8 cellular contexts compared by ENCODE assay signal in genomic region chr20:53622247-53623114, GRCh38. TPM values are rescaled to one million over a fixed set of nuclear protein-coding genes. Genes with fewer than 3 reads are reported as not detected.
A peak's percentile ranks its signal among the peaks of the same experiment; 100 is the strongest.
DNase-seq lines count a peak whose midpoint lies in the region; ATAC-seq, FAIRE-seq and TF ChIP-seq lines count a peak whose summit lies in the region.

No MANE protein-coding gene starts in this region.

- TF ChIP-seq CTCF in GM23338 (conservative IDR thresholded peaks at IDR 0.05; ENCODE audit: low read depth in 2 of 2) (no peak), Panc1 (IDR thresholded peaks at IDR 0.05) (no peak), H1 (IDR thresholded peaks at IDR 0.05; ENCODE audit: control extremely low read depth in 1 of 3, insufficient read depth in 1 of 3, low read depth in 1 of 3, low read length in 3 of 3) (no peak)

- H4K91ac ChIP-seq in H1 (replicated peaks; ENCODE audit: insufficient read length, low read length): peak overlapping the region; percentile 42

- no peak overlapping the region for H2BK15ac ChIP-seq in H1 (ENCODE audit: low read length)

- H2BK120ac ChIP-seq in H1 (replicated peaks; ENCODE audit: low read depth, low read length): no peak overlapping the region

- H3K4ac ChIP-seq in H1 (replicated peaks; ENCODE audit: insufficient read length, low read depth, low read length): no peak overlapping the region

- no peak for TF ChIP-seq EP300 in H1 (IDR thresholded peaks at IDR 0.05; ENCODE audit: borderline replicate concordance in 1 of 2, low read depth in 2 of 2, low read length in 2 of 2)

- H3K9me3 ChIP-seq in Panc1 (ENCODE audit: control insufficient read depth, insufficient read depth, low read depth, low read length): no peaks in the 10 kb centered on the region
- no peaks in the 10 kb centered on the region for H3K9me3 ChIP-seq in H1 (ENCODE audit: insufficient read depth in 2 of 2, low read depth in 1 of 2, low read length in 1 of 2)
- no peaks in the 10 kb centered on the region for H3K9me3 ChIP-seq in neuron (ENCODE audit: low read length)

- H2BK5ac ChIP-seq in H1 (ENCODE audit: low read depth, low read length): no peak overlapping the region

- FAIRE-seq in H1 (lab: Jason Lieb, UNC): no peak

- H3K27ac ChIP-seq in GM23338 (ENCODE audit: low read depth): peak overlapping the region; percentile 87
- peak overlapping the region; percentile 100 for H3K27ac ChIP-seq in Panc1 (ENCODE audit: low read length)
- H3K27ac ChIP-seq in H1 (ENCODE audit: low read depth, low read length): peak overlapping the region; percentile 1; the same call in 1 of the 2 replicates

- no peak for TF ChIP-seq POLR2A in H1 (IDR thresholded peaks at IDR 0.05; ENCODE audit: control extremely low read depth in 1 of 2, low read depth in 2 of 2, low read length in 2 of 2)

- no peaks in the 10 kb centered on the region for H3K79me1 ChIP-seq in H1 (ENCODE audit: low read depth, low read length)

- no peaks in the 10 kb centered on the region for H3K9me3 Mint-ChIP-seq in GM23338

- no peaks in the 10 kb centered on the region for H3K36me3 Mint-ChIP-seq in GM23338 (ENCODE audit: low read depth)

- no peak overlapping the region for H4K8ac ChIP-seq in H1 (ENCODE audit: extremely low read depth, insufficient read depth, low read length)

- H4K5ac ChIP-seq in H1 (ENCODE audit: insufficient read length, low read depth, low read length): no peak overlapping the region

- DNase-seq in GM23338 (ENCODE audit: low spot score) (peak; percentile 17), Panc1 (ENCODE audit: low read depth, low spot score) (no peak), H1 (ENCODE audit: low read depth in 1 of 2, low spot score in 2 of 2) (no peak)

- H3K23me2 ChIP-seq in H1 (ENCODE audit: low read depth, low read length): no peaks in the 10 kb centered on the region

- in situ Hi-C loops in Panc1 (cut with HindIII; ENCODE audit: low pct_unique_long_range_greater_than_20kb, low sequenced_read_pairs): no loop called here

- no peaks in the 10 kb centered on the region for H3K27me3 ChIP-seq in GM23338 (ENCODE audit: insufficient read depth)
- H3K27me3 ChIP-seq in Panc1 (ENCODE audit: control insufficient read depth, insufficient read depth, low read length): no peaks in the 10 kb centered on the region
- no peaks in the 10 kb centered on the region for H3K27me3 ChIP-seq in H1 (replicated peaks in 1 of 4; ENCODE audit: control insufficient read depth in 3 of 4, extremely low read depth in 1 of 4, insufficient read depth in 3 of 4, low read length in 3 of 4)
- H3K27me3 ChIP-seq in neuron (ENCODE audit: insufficient read depth, low read length): no peaks in the 10 kb centered on the region

- peak overlapping the region; percentile 58; the same call in 2 of the 3 replicates for H3K4me3 Mint-ChIP-seq in GM23338

- H3K36me3 ChIP-seq in GM23338 (ENCODE audit: insufficient read depth) (no peaks in the 10 kb centered on the region), Panc1 (ENCODE audit: control insufficient read depth, insufficient read depth, low read length) (no peaks in the 10 kb centered on the region), H1 (ENCODE audit: control insufficient read depth in 2 of 4, insufficient read depth in 4 of 4, low read length in 3 of 4) (no peaks in the 10 kb centered on the region), neuron (ENCODE audit: insufficient read depth, low read length) (no peaks in the 10 kb centered on the region)

- H3K23ac ChIP-seq in H1 (ENCODE audit: insufficient read length): no peak overlapping the region

- 72% methylated on average over 7 of the region's 7 CpGs; no CpG with 5 or more reads in 1 of the 2 experiments for WGBS in H1 (ENCODE audit: extremely low coverage in 1 of 2, insufficient coverage in 1 of 2, insufficient read length in 1 of 2, insufficient replicate concordance in 2 of 2, low coverage in 1 of 2, low lambda C conversion rate in 2 of 2, missing lambda C conversion rate in 1 of 2), 2 experiments

- CTCF ChIA-PET in Panc1 (lab: Charles Lee): interaction anchor here (0.5 to 1.0 kb wide), 3 partner anchors 18 to 317 kb away, joined by 3 to 5 read pairs (median 3); no protein-coding TSS in a partner anchor
- CTCF ChIA-PET in H1 (lab: Charles Lee; ENCODE audit: partially characterized antibody): interaction anchor here (0.6 to 2.1 kb wide), 10 partner anchors 10 to 317 kb away, joined by 3 to 8 read pairs (median 4); no protein-coding TSS in a partner anchor

- no peaks in the 10 kb centered on the region for H4K20me1 ChIP-seq in GM23338 (replicated peaks; ENCODE audit: insufficient read depth)
- no peaks in the 10 kb centered on the region for H4K20me1 ChIP-seq in H1 (replicated peaks in 1 of 2; ENCODE audit: control insufficient read depth in 1 of 2, insufficient read depth in 2 of 2, low read length in 2 of 2)

- no peak overlapping the region for H3K14ac ChIP-seq in H1 (ENCODE audit: insufficient read length)

- BruUV-seq in Panc1 (replicated peaks; lab: Mats Ljungman, UMichigan): TSS peak; percentile 97

- H3K4me3 ChIP-seq in GM23338 (no peak overlapping the region), Panc1 (ENCODE audit: low read depth in 2 of 2, low read length in 2 of 2) (no peak overlapping the region), H1 (ENCODE audit: extremely low read depth in 1 of 4, insufficient read depth in 2 of 4, low read depth in 3 of 4, low read length in 4 of 4) (no peak overlapping the region), neuron (ENCODE audit: low read length) (peak overlapping the region; percentile 67)

- H2AK5ac ChIP-seq in H1 (ENCODE audit: low read depth, low read length): no peak overlapping the region

- H3K4me2 ChIP-seq in GM23338 (peak overlapping the region; percentile 59; the same call in 1 of the 2 replicates), H1 (ENCODE audit: insufficient read depth in 1 of 2, low read depth in 2 of 2, low read length in 2 of 2) (no peak overlapping the region; a peak in 1 of 4 replicates)

- no peaks in the 10 kb centered on the region for H3K9me2 ChIP-seq in GM23338 (ENCODE audit: insufficient read depth)

- peak overlapping the region; percentile 97 for H3K27ac Mint-ChIP-seq in GM23338

- H2BK20ac ChIP-seq in H1 (ENCODE audit: low read length): no peak overlapping the region

- H3K27me3 Mint-ChIP-seq in GM23338 (ENCODE audit: insufficient read depth, low read depth, poor library complexity): no peaks in the 10 kb centered on the region

- ATAC-seq in GM23338 (peak; percentile 18), Panc1 (peak; percentile 4; the same call in 1 of the 2 replicates), HG03039 (IDR thresholded peaks at IDR 0.05; ENCODE audit: unreplicated experiment) (no peak), GM21825 (IDR thresholded peaks at IDR 0.05; ENCODE audit: unreplicated experiment) (no peak), HG03571 (IDR thresholded peaks at IDR 0.05; ENCODE audit: unreplicated experiment) (no peak), GM19452 (IDR thresholded peaks at IDR 0.05; ENCODE audit: unreplicated experiment) (no peak)

- POLR2A ChIA-PET in Panc1 (lab: Charles Lee) (interaction anchor here (0.6 to 2.0 kb wide), 10 partner anchors 10 to 293 kb away, joined by 3 to 14 read pairs (median 5); no protein-coding TSS in a partner anchor), H1 (lab: Charles Lee; ENCODE audit: partially characterized antibody) (interaction anchor here (0.8 to 2.0 kb wide), 11 partner anchors 13 to 293 kb away, joined by 3 to 6 read pairs (median 3); no protein-coding TSS in a partner anchor)

- intact Hi-C loops in Panc1 (cut with micrococcal nuclease; ENCODE audit: unreplicated experiment): loop anchor here (1.0 to 5.0 kb wide), 2 partner anchors 28 to 35 kb away; no protein-coding TSS in a partner anchor

- H3K4me1 Mint-ChIP-seq in GM23338: peaks cover 30% of the 10 kb centered on the region

- no peak overlapping the region for H3K18ac ChIP-seq in H1 (ENCODE audit: extremely low read depth, low read length)

- H3K4me1 ChIP-seq in GM23338 (ENCODE audit: insufficient read depth): peaks cover 32% of the 10 kb centered on the region
- H3K4me1 ChIP-seq in Panc1 (ENCODE audit: control insufficient read depth, insufficient read depth, low read length): peaks cover 50% of the 10 kb centered on the region
- H3K4me1 ChIP-seq in H1 (replicated peaks in 1 of 4; ENCODE audit: control insufficient read depth in 3 of 4, insufficient read depth in 4 of 4, low read length in 3 of 4): peaks cover 4 to 11% (median 9%) of the 10 kb centered on the region in 4 experiments; a peak in 6 of 7 replicates
- peaks cover 14% of the 10 kb centered on the region for H3K4me1 ChIP-seq in neuron (ENCODE audit: insufficient read depth, low read length)

- H2AFZ ChIP-seq in GM23338 (peak overlapping the region; percentile 5), H1 (ENCODE audit: low read length) (peak overlapping the region; percentile 79; the same call in 1 of the 2 replicates), neuron (ENCODE audit: low read depth, low read length) (peak overlapping the region; percentile 94)

- no peak for TF ChIP-seq RAD21 in H1 (IDR thresholded peaks at IDR 0.05 in 1 of 2, conservative IDR thresholded peaks at IDR 0.05 in 1 of 2; ENCODE audit: low read depth in 2 of 2, low read length in 2 of 2)

- H3K56ac ChIP-seq in H1 (replicated peaks; ENCODE audit: insufficient read length, low read depth, low read length): no peak overlapping the region

- H3K79me2 ChIP-seq in GM23338 (replicated peaks; ENCODE audit: insufficient read depth) (no peaks in the 10 kb centered on the region), H1 (ENCODE audit: control insufficient read depth in 1 of 2, insufficient read depth in 2 of 2, low read length in 2 of 2) (no peaks in the 10 kb centered on the region)

- no peak overlapping the region; the same call in 1 of the 2 replicates for H2BK12ac ChIP-seq in H1 (ENCODE audit: low read depth, low read length)

- no peaks in the 10 kb centered on the region for H3F3A ChIP-seq in GM23338 (replicated peaks; ENCODE audit: low read depth)

- no peak overlapping the region for H3K9ac ChIP-seq in H1 (replicated peaks in 1 of 4; ENCODE audit: extremely low read depth in 1 of 4, low read depth in 3 of 4, low read length in 3 of 4)

TF ChIP-seq in GM23338, 12 proteins besides CTCF, POLR2A, EP300 and RAD21 (continues in another document):
- no peak for TF ChIP-seq ZNF114 (CRISPR knock-in tag; IDR thresholded peaks at IDR 0.05)

TF ChIP-seq in H1, 55 proteins besides CTCF, POLR2A, EP300 and RAD21 (continues in another document):
- no peak for TF ChIP-seq SIRT6 (IDR thresholded peaks at IDR 0.05; ENCODE audit: low read length)

RNA-seq across cellular contexts. Expression of gene ZNF217, which starts 28.8 kb away (rescaled TPM):
- total RNA-seq in GM23338 (2014; rRNA removed; shearing (Covaris generic)): 76.7 and 78.0 TPM in 2 replicates
- polyA plus RNA-seq in GM23338 (2016; fragmentation: Nextera tagmentation; extraction: Ambion mirVana): 30.8 and 32.8 TPM in 2 replicates
- 210 TPM for total RNA-seq in Panc1 (2021; ENCODE audit: unreplicated experiment)
- 80.1 TPM for polyA plus RNA-seq in Panc1 (2012; ENCODE audit: insufficient read length)
- 87.9 and 89.8 TPM in 2 replicates for total RNA-seq in H1 (2021; fragmentation: NEBNext Ultra II Directional; extraction: Animal tissue kit (Norgen Biotek cat#: 25700))
- polyA plus RNA-seq in H1 (2011; rRNA removed): 14.3 and 15.3 TPM in 2 replicates
- polyA plus RNA-seq in H1 (2011; cell fraction: cytosol; rRNA removed): 20.7 TPM
- polyA plus RNA-seq in H1 (2011; cell fraction: nucleus; rRNA removed): 26.5 TPM
- 30.3 to 46.0 TPM (median 35.4 TPM) in 4 replicates for polyA plus RNA-seq in H1 (2012, experiment 1 of 2)
- polyA plus RNA-seq in H1 (2012, experiment 2 of 2): 3.0 TPM
- polyA plus RNA-seq in H1 (2013, experiment 1 of 2): 30.9 TPM
- 30.1 TPM for polyA plus RNA-seq in H1 (2013, experiment 2 of 2)
- polyA minus RNA-seq in H1 (2011; rRNA and poly(A)+ RNA removed): 73.4 and 80.4 TPM in 2 replicates
- polyA minus RNA-seq in H1 (2011; cell fraction: cytosol; rRNA and poly(A)+ RNA removed): 52.0 TPM
- polyA minus RNA-seq in H1 (2011; cell fraction: nucleus; rRNA and poly(A)+ RNA removed): 43.5 TPM

Comparison
In these comparisons a context has a peak if more than half of its experiments do, and no peak if none do; other contexts are left out.
1. ATAC-seq: peak in GM23338 (single experiment) and Panc1 (single experiment); none in HG03039 (single experiment), GM21825 (single experiment), HG03571 (single experiment) and GM19452 (single experiment).
2. H2AFZ ChIP-seq: peak in every context shown above with its lines; median percentile 94 in neuron; 79 in H1; 5 in GM23338.
3. H3K27ac ChIP-seq: peak in every context shown above with its lines; median percentile 100 in Panc1; 87 in GM23338; 1 in H1.